9 cellular contexts compared by ENCODE assay signal in genomic region chr1:86706018-86706417, GRCh38. TPM values are rescaled to one million over a fixed set of nuclear protein-coding genes. Genes with fewer than 3 reads are reported as not detected.
A peak's percentile ranks its signal among the peaks of the same experiment; 100 is the strongest.
DNase-seq lines count a peak whose midpoint lies in the region; ATAC-seq, FAIRE-seq and TF ChIP-seq lines count a peak whose summit lies in the region.
"Had no signal": no experiment of that assay in that cellular context is flagged by ENCODE, and none has a peak within 500 bp of the region (broad histone marks: within the 10 kb centered on the region; RNA-seq: fewer than 3 reads in every experiment).

No MANE protein-coding gene starts in this region.

- no peak overlapping the region for H3K4ac ChIP-seq in mesendoderm (ENCODE audit: low read depth, low read length)

- TF ChIP-seq RAD21 in K562 (CRISPR knock-in tag; conservative IDR thresholded peaks at IDR 0.05 in 1 of 2, IDR thresholded peaks at IDR 0.05 in 1 of 2): no peak

- peak overlapping the region; percentile 91 for H3K4me3 ChIP-seq in left ventricle myocardium inferior
- H3K4me3 ChIP-seq in K562: peak overlapping the region; percentile 84
- no peak overlapping the region for H3K4me3 ChIP-seq in mesendoderm (ENCODE audit: low read length)

- POLR2A ChIA-PET in K562 (lab: Yijun Ruan, JAX): interaction anchor here (1.2 to 5.1 kb wide), 4 partner anchors 10 to 86 kb away, joined by 3 to 56 read pairs (median 3); no protein-coding TSS in a partner anchor

- no peak overlapping the region for H3K56ac ChIP-seq in mesendoderm (ENCODE audit: low read length)

- peaks cover 61% of the 10 kb centered on the region for H3K79me2 ChIP-seq in K562 (ENCODE audit: control insufficient read depth, insufficient read depth, low read length)
- peaks cover 21% of the 10 kb centered on the region for H3K79me2 ChIP-seq in mesendoderm (ENCODE audit: control insufficient read depth, insufficient read depth, low read length)

- no peak overlapping the region for H2AK5ac ChIP-seq in mesendoderm (ENCODE audit: low read length)

- in situ Hi-C loops in K562 (cut with MboI): no loop called here

- H2BK5ac ChIP-seq in mesendoderm (ENCODE audit: low read length): no peak overlapping the region

- intact Hi-C loops in left ventricle myocardium inferior (cut with micrococcal nuclease): no loop called here
- intact Hi-C loops in Right ventricle myocardium inferior (cut with DNase I): loop anchor here (10.0 kb wide), 2 partner anchors 201 to 311 kb away; partner anchors contain the start of gene ODF2L
- intact Hi-C loops in K562 (cut with micrococcal nuclease): loop anchor here (10.0 kb wide), 2 partner anchors 129 to 379 kb away; no protein-coding TSS in a partner anchor

- peaks cover 3% of the 10 kb centered on the region; the same call in 1 of the 2 replicates for H4K20me1 ChIP-seq in K562 (replicated peaks; ENCODE audit: control insufficient read depth, insufficient read depth, low read length)

- H4K5ac ChIP-seq in mesendoderm (ENCODE audit: low read length): no peak overlapping the region

- H3K9me3 ChIP-seq in left ventricle myocardium inferior (replicated peaks) (no peaks in the 10 kb centered on the region), K562 (replicated peaks; ENCODE audit: control insufficient read depth, insufficient read depth, low read depth, low read length) (no peaks in the 10 kb centered on the region)

- no peak overlapping the region for H2AFZ ChIP-seq in K562 (ENCODE audit: low read depth, low read length)

- H3K9ac ChIP-seq in K562 (ENCODE audit: insufficient read depth in 1 of 2, low read depth in 2 of 2, low read length in 2 of 2) (peak overlapping the region in 1 of 2 experiments; percentile 80; a peak in 2 of 4 replicates), mesendoderm (ENCODE audit: low read length) (peak overlapping the region; percentile 87)

- H3K27me3 ChIP-seq in left ventricle myocardium inferior (ENCODE audit: low read depth) (no peaks in the 10 kb centered on the region), K562 (ENCODE audit: control insufficient read depth in 2 of 2, insufficient read depth in 2 of 2, low read length in 2 of 2) (no peaks in the 10 kb centered on the region), mesendoderm (ENCODE audit: insufficient read depth, low read length, poor library complexity) (no peaks in the 10 kb centered on the region)

- CTCF ChIA-PET in K562 (lab: Yijun Ruan, JAX; ENCODE audit: low intra/inter-chr PET ratio): no interaction called here

- H3K4me1 ChIP-seq in left ventricle myocardium inferior (peaks cover 74% of the 10 kb centered on the region), K562 (replicated peaks in 1 of 2; ENCODE audit: control insufficient read depth in 2 of 2, insufficient read depth in 2 of 2, low read length in 2 of 2) (peaks cover 12 to 18% of the 10 kb centered on the region in 2 experiments; a peak in 4 of 5 replicates), mesendoderm (ENCODE audit: control insufficient read depth, low read depth, low read length) (no peaks in the 10 kb centered on the region)

- TF ChIP-seq EP300 in K562 (IDR thresholded peaks at IDR 0.05; ENCODE audit: low read length): no peak

- H3K4me2 ChIP-seq in K562 (ENCODE audit: insufficient read depth, low read length) (peak overlapping the region; percentile 90), mesendoderm (ENCODE audit: low read length) (peak overlapping the region; percentile 74)

- DNase-seq in left ventricle myocardium inferior: no peak
- DNase-seq in Right ventricle myocardium inferior (ENCODE audit: missing footprints): no peak
- peak in 1 of 4 experiments; percentile 11 for DNase-seq in K562 (ENCODE audit: extremely low read depth in 1 of 4, low spot score in 3 of 4)
- no peak for DNase-seq in mesendoderm
- DNase-seq in HuH-7.5 (ENCODE audit: low spot score): no peak
- no peak for DNase-seq in inferior parietal cortex (ENCODE audit: extremely low spot score)
- no peak for DNase-seq in retina

- H3K18ac ChIP-seq in mesendoderm (ENCODE audit: low read length): no peak overlapping the region

- TF ChIP-seq POLR2A in K562 (conservative IDR thresholded peaks at IDR 0.05): no peak

- no peak overlapping the region for H2BK15ac ChIP-seq in mesendoderm (replicated peaks; ENCODE audit: low read depth)

- no peaks in the 10 kb centered on the region for H3K9me1 ChIP-seq in K562 (ENCODE audit: control insufficient read depth, insufficient read depth, low read length)

- peak overlapping the region; percentile 100 for H3K27ac ChIP-seq in left ventricle myocardium inferior (replicated peaks)
- H3K27ac ChIP-seq in K562 (ENCODE audit: extremely low read depth, low read depth, low read length): peak overlapping the region; percentile 87; the same call in 1 of the 3 replicates
- no peak overlapping the region for H3K27ac ChIP-seq in mesendoderm (ENCODE audit: low read depth, low read length)

- whole genome bisulfite sequencing in K562 (ENCODE audit: insufficient coverage, low coverage, missing lambda C conversion rate): 0% methylated on average over 1 of the region's 1 CpG
- WGBS in mesendoderm (ENCODE audit: extremely low coverage, insufficient coverage, low lambda C conversion rate): no CpG with 5 or more reads among the region's 1 CpG

- no peaks in the 10 kb centered on the region for H3K36me3 ChIP-seq in left ventricle myocardium inferior
- peaks cover 3% of the 10 kb centered on the region; the same call in 1 of the 3 replicates for H3K36me3 ChIP-seq in K562 (ENCODE audit: control insufficient read depth, insufficient read depth, low read length)
- no peaks in the 10 kb centered on the region for H3K36me3 ChIP-seq in mesendoderm (ENCODE audit: control insufficient read depth, insufficient read depth, low read length)

- TF ChIP-seq CTCF in left ventricle myocardium inferior (IDR thresholded peaks at IDR 0.05; ENCODE audit: borderline replicate concordance): no peak
- no peak for TF ChIP-seq CTCF in K562 (IDR thresholded peaks at IDR 0.05 in 2 of 3, conservative IDR thresholded peaks at IDR 0.05 in 1 of 3; ENCODE audit: insufficient read depth in 2 of 3, low read depth in 1 of 3, low read length in 3 of 3)

- no peak overlapping the region for H2BK120ac ChIP-seq in mesendoderm (ENCODE audit: low read depth, low read length)

- no peak overlapping the region for H4K8ac ChIP-seq in mesendoderm (ENCODE audit: low read depth, low read length)

- no TSS peak for BruUV-seq in K562 (replicated peaks; lab: Mats Ljungman, UMichigan)

- H3K79me1 ChIP-seq in mesendoderm (ENCODE audit: low read length): peaks cover 3% of the 10 kb centered on the region

- H3K23ac ChIP-seq in mesendoderm (ENCODE audit: low read length): no peak overlapping the region

- no peak for ATAC-seq in Right ventricle myocardium inferior
- no peak for ATAC-seq in K562
- no peak for ATAC-seq in HG03045 (IDR thresholded peaks at IDR 0.05; ENCODE audit: unreplicated experiment)

- FAIRE-seq in K562 (lab: Jason Lieb, UNC): no peak
- FAIRE-seq: GM18507 had no signal

TF ChIP-seq in K562, 482 proteins besides CTCF, POLR2A, EP300 and RAD21:
- TF ChIP-seq, protein P1, sequence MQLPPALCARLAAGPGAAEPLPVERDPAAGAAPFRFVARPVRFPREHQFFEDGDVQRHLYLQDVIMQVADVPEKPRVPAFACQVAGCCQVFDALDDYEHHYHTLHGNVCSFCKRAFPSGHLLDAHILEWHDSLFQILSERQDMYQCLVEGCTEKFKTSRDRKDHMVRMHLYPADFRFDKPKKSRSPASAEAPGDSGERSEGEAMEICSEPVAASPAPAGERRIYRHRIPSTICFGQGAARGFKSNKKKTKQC (CRISPR knock-in tag; IDR thresholded peaks at IDR 0.05): no peak
- TF ChIP-seq TOE1 (IDR thresholded peaks at IDR 0.05; ENCODE audit: borderline replicate concordance) (no peak), TOE1 (CRISPR knock-in tag; IDR thresholded peaks at IDR 0.05; ENCODE audit: borderline replicate concordance, low read depth) (no peak), ETV1 (tag; conservative IDR thresholded peaks at IDR 0.05; ENCODE audit: low read depth) (no peak), CEBPG (CRISPR knock-in tag; IDR thresholded peaks at IDR 0.05) (no peak), CEBPG (tag; conservative IDR thresholded peaks at IDR 0.05 in 1 of 2, IDR thresholded peaks at IDR 0.05 in 1 of 2) (0 out of 4 replicates have a peak, but pooled peaks of 1 of the 2 experiments have one; percentile 5), HMBOX1 (IDR thresholded peaks at IDR 0.05) (peak; percentile 89), ARNT (IDR thresholded peaks at IDR 0.05) (no peak)

RNA-seq across cellular contexts. Expression of gene SH3GLB1, which starts 1.6 kb away (rescaled TPM):
- total RNA-seq in left ventricle myocardium inferior: 114 TPM
- total RNA-seq in Right ventricle myocardium inferior: 132 TPM
- 5.0 and 18.7 TPM in 2 replicates for total RNA-seq in K562 (2011; cell fraction: chromatin; rRNA removed; ENCODE audit: low replicate concordance)
- 2.3 and 3.3 TPM in 2 replicates for total RNA-seq in K562 (2011; cell fraction: nucleolus; rRNA removed)
- 10.5 and 19.9 TPM in 2 replicates for total RNA-seq in K562 (2011; cell fraction: nucleoplasm; rRNA removed)
- total RNA-seq in K562 (2014; rRNA removed): 8.6 and 11.9 TPM in 2 replicates
- 27.3 and 35.5 TPM in 2 replicates for total RNA-seq in K562 (2014; rRNA removed; fragmentation: Illumina TruSeq; extraction: Trizol)
- 24.2 TPM in 2 replicates for total RNA-seq in K562 (2015; rRNA removed; fragmentation: Illumina TruSeq; extraction: Trizol)
- 33.9 and 34.2 TPM in 2 replicates for total RNA-seq in K562 (2021)
- polyA plus RNA-seq in K562 (2011; rRNA removed): 22.2 and 26.7 TPM in 2 replicates
- 11.7 and 12.1 TPM in 2 replicates for polyA plus RNA-seq in K562 (2011; cell fraction: cytosol; rRNA removed)
- 6.5 and 9.5 TPM in 2 replicates for polyA plus RNA-seq in K562 (2011; cell fraction: nucleus; rRNA removed)
- 26.7 and 31.8 TPM in 2 replicates for polyA plus RNA-seq in K562 (2012)
- polyA plus RNA-seq in K562 (2014; fragmentation: Illumina TruSeq; extraction: Trizol): 33.9 and 36.3 TPM in 2 replicates
- 10 to 100 TPM; 10.2 to 10.4 TPM for polyA plus RNA-seq in K562 (2014; fragmentation: Nextera tagmentation; extraction: Ambion mirVana)
- polyA plus RNA-seq in K562 (2014; rRNA removed): 14.5 and 18.8 TPM in 2 replicates
- polyA minus RNA-seq in K562 (2011; rRNA and poly(A)+ RNA removed): 21.0 and 23.4 TPM in 2 replicates
- 13.8 and 16.2 TPM in 2 replicates for polyA minus RNA-seq in K562 (2011; cell fraction: cytosol; rRNA and poly(A)+ RNA removed)
- polyA minus RNA-seq in K562 (2011; cell fraction: nucleus; rRNA and poly(A)+ RNA removed): 7.4 and 11.1 TPM in 2 replicates
- polyA plus RNA-seq in mesendoderm (2013, experiment 1 of 2): 27.8 TPM
- polyA plus RNA-seq in mesendoderm (2013, experiment 2 of 2): 28.2 TPM
